Comparison of ENCODE assay signal across 21 cellular contexts in genomic region chr1:25105836-25106235, GRCh38.
A peak's percentile ranks its signal among the peaks of the same experiment; 100 is the strongest.
DNase-seq lines count a peak whose midpoint lies in the region; ATAC-seq lines count a peak whose summit lies in the region.
"Had no signal": no experiment of that assay in that cellular context is flagged by ENCODE, and none has a peak within 500 bp of the region (broad histone marks: within the 10 kb centered on the region; RNA-seq: fewer than 3 reads in every experiment).

No MANE protein-coding gene starts in this region.

- intact Hi-C loops in activated CD4-positive, alpha-beta T cell treated with anti-CD3 and anti-CD28 coated beads, Interleukin-2, amount 10 ng/mL, durations not matched to agents 24 days and 14 days (cut with micrococcal nuclease): no loop called here
- intact Hi-C loops in left cardiac atrium (cut with DNase I): no loop called here

- H3K36me3 Mint-ChIP-seq in activated CD4-positive, alpha-beta T cell treated with anti-CD3 and anti-CD28 coated beads, Interleukin-2, amount 10 ng/mL, durations not matched to agents 24 days and 14 days (ENCODE audit: low read depth): peaks cover 10% of the 10 kb centered on the region
- H3K36me3 Mint-ChIP-seq in stimulated activated naive CD8-positive, alpha-beta T cell treated with anti-CD3 and anti-CD28 coated beads, Interleukin-15, Interleukin-2, amounts not matched to agents 100 ng/mL and 50 ng/mL, for 24 hours (ENCODE audit: low read depth): peaks cover 9% of the 10 kb centered on the region

- H3K27ac Mint-ChIP-seq in activated CD4-positive, alpha-beta T cell treated with anti-CD3 and anti-CD28 coated beads, Interleukin-2, amount 10 ng/mL, durations not matched to agents 24 days and 14 days: peak overlapping the region; percentile 11
- peak overlapping the region; percentile 31 for H3K27ac Mint-ChIP-seq in stimulated activated naive CD8-positive, alpha-beta T cell treated with anti-CD3 and anti-CD28 coated beads, Interleukin-15, Interleukin-2, amounts not matched to agents 100 ng/mL and 50 ng/mL, for 24 hours

- H3K9me3 Mint-ChIP-seq in activated CD4-positive, alpha-beta T cell treated with anti-CD3 and anti-CD28 coated beads, Interleukin-2, amount 10 ng/mL, durations not matched to agents 24 days and 14 days: peaks cover 16% of the 10 kb centered on the region
- peaks cover 9% of the 10 kb centered on the region for H3K9me3 Mint-ChIP-seq in stimulated activated naive CD8-positive, alpha-beta T cell treated with anti-CD3 and anti-CD28 coated beads, Interleukin-15, Interleukin-2, amounts not matched to agents 100 ng/mL and 50 ng/mL, for 24 hours

- peaks cover 7% of the 10 kb centered on the region for H3K27me3 Mint-ChIP-seq in activated CD4-positive, alpha-beta T cell treated with anti-CD3 and anti-CD28 coated beads, Interleukin-2, amount 10 ng/mL, durations not matched to agents 24 days and 14 days
- no peaks in the 10 kb centered on the region for H3K27me3 Mint-ChIP-seq in stimulated activated naive CD8-positive, alpha-beta T cell treated with anti-CD3 and anti-CD28 coated beads, Interleukin-15, Interleukin-2, amounts not matched to agents 100 ng/mL and 50 ng/mL, for 24 hours

- peaks cover 32% of the 10 kb centered on the region for H3K4me1 Mint-ChIP-seq in activated CD4-positive, alpha-beta T cell treated with anti-CD3 and anti-CD28 coated beads, Interleukin-2, amount 10 ng/mL, durations not matched to agents 24 days and 14 days
- H3K4me1 Mint-ChIP-seq in stimulated activated naive CD8-positive, alpha-beta T cell treated with anti-CD3 and anti-CD28 coated beads, Interleukin-15, Interleukin-2, amounts not matched to agents 100 ng/mL and 50 ng/mL, for 24 hours (ENCODE audit: low read depth): peaks cover 41% of the 10 kb centered on the region

- no peak for ATAC-seq in stimulated activated naive CD8-positive, alpha-beta T cell treated with anti-CD3 and anti-CD28 coated beads, Interleukin-15, Interleukin-2, amounts not matched to agents 100 U/mL and 50 U/mL, for 24 hours
- ATAC-seq in GM18498 (IDR thresholded peaks at IDR 0.05; ENCODE audit: unreplicated experiment) (no peak), left cardiac atrium (no peak)

- H3K4me3 Mint-ChIP-seq in activated CD4-positive, alpha-beta T cell treated with anti-CD3 and anti-CD28 coated beads, Interleukin-2, amount 10 ng/mL, durations not matched to agents 24 days and 14 days: no peak overlapping the region
- no peak overlapping the region for H3K4me3 Mint-ChIP-seq in stimulated activated naive CD8-positive, alpha-beta T cell treated with anti-CD3 and anti-CD28 coated beads, Interleukin-15, Interleukin-2, amounts not matched to agents 100 ng/mL and 50 ng/mL, for 24 hours
- H3K4me3 Mint-ChIP-seq: CD4-positive, alpha-beta memory T cell had no signal

- DNase-seq in activated CD4-positive, alpha-beta T cell treated with anti-CD3 and anti-CD28 coated beads, Interleukin-2, amount 10 ng/mL, durations not matched to agents 24 days and 14 days: no peak
- DNase-seq in activated CD4-positive, alpha-beta T cell treated with anti-CD3 and anti-CD28 coated beads for 1 hour: no peak
- DNase-seq in stimulated activated naive CD8-positive, alpha-beta T cell treated with anti-CD3 and anti-CD28 coated beads, Interleukin-15, Interleukin-2, amounts not matched to agents 100 U/mL and 50 U/mL, for 24 hours: no peak
- DNase-seq in myocyte (ENCODE audit: low read depth): peak; percentile 26
- no peak for DNase-seq in SK-N-DZ (ENCODE audit: low spot score)
- no peak for DNase-seq in left cardiac atrium
- DNase-seq: ACHN; Caco-2; CD4-positive, alpha-beta memory T cell; DMS79 treated with DMSO at 0.1 percent for 48 hours; GOT3; HCEC 1CT; NCI-H1105; NCI-H146; NCI-H2029; NCI-H226; NCI-H510A treated with DMSO at 0.1 percent for 48 hours; NCI-H748 treated with DMSO at 0.1 percent for 48 hours; NK-92 treated with Interleukin-12 subunit alpha and Interleukin-12 subunit beta, amount 100 ng/mL, for 24 hours had no signal
